8 cellular contexts compared by ENCODE assay signal in the genomic region with DNA sequence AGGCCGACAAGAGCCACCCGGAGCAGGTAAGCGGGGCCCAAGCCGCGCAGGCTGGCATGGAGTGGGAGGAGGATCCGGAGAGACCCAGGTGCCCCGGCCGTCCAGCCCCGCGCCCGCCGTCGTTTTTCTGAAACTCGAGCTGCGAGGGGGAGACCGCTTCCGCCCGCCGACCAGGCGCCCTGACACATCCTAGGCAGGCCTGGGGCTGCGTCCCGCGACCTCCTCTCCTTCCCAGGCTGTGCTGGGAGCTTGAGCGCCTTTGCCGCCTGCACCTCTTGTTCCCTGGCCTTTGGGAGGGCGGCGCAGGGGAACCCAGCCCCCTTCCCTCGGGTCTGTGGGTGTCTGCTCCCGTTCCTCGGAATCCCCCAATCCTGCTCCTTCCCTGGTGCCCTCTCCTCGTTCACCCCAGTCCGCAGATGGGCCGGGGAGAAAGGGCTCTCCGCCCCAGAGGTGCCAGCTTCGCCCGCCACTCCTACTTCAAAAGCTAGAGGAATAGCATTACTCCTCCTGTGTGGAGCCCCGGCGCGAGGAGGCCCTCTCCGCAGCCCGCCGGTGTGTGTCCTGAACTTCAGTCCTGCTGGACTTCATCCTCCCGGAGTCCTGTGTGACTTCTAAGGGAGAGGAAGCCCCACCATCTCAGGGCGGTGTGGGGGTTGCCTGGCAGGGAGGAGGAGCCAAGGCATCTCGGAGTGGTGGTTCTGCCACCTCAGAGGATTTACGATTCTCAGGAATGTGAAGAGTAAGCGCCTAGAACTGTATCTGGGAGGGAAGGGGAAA. TPM values are rescaled to one million over a fixed set of nuclear protein-coding genes. Genes with fewer than 3 reads are reported as not detected.
DNase-seq lines count a peak whose midpoint lies in the region; ATAC-seq and TF ChIP-seq lines count a peak whose summit lies in the region.

No MANE protein-coding gene starts in this region.

- H3K9me3 ChIP-seq in ES-I3 (ENCODE audit: control insufficient read depth, insufficient read depth, low read length) = no peaks in the 10 kb centered on the region
- no peaks in the 10 kb centered on the region for H3K9me3 ChIP-seq in SK-N-SH
- H3K9me3 ChIP-seq in thoracic aorta = no peaks in the 10 kb centered on the region

- H3K4me2 ChIP-seq in SK-N-SH = peak overlapping the region; percentile 99

- no peaks in the 10 kb centered on the region for H4K20me1 ChIP-seq in SK-N-SH (ENCODE audit: insufficient read depth)

- peak overlapping the region; percentile 94; the same call in 1 of the 2 replicates for H2AFZ ChIP-seq in SK-N-SH (ENCODE audit: low read depth)

- H3K4me3 ChIP-seq in SK-N-SH (ENCODE audit: low read depth in 2 of 2, low read length in 1 of 2) = peak overlapping the region; percentile 90 to 97
- H3K4me3 ChIP-seq in thoracic aorta = peak overlapping the region; percentile 98

- no peaks in the 10 kb centered on the region for H3K27me3 Mint-ChIP-seq in memory B cell

- WGBS in SK-N-SH (ENCODE audit: low lambda C conversion rate) = 41% methylated on average over 35 of the region's 47 CpGs

- POLR2A ChIA-PET in SK-N-SH (lab: Yijun Ruan, JAX) = interaction anchor here (1.0 to 2.4 kb wide), 8 partner anchors 8 to 124 kb away, joined by 3 to 19 read pairs (median 5); a partner anchor contains a TSS

- H3K36me3 ChIP-seq in ES-I3 (ENCODE audit: insufficient read depth, low read length) = no peaks in the 10 kb centered on the region
- no peaks in the 10 kb centered on the region for H3K36me3 ChIP-seq in SK-N-SH (replicated peaks in 1 of 2; ENCODE audit: control insufficient read depth in 1 of 2, insufficient read depth in 2 of 2, low read length in 1 of 2)
- H3K36me3 ChIP-seq in thoracic aorta = no peaks in the 10 kb centered on the region

- TF ChIP-seq CTCF in SK-N-SH (IDR thresholded peaks at IDR 0.05) = no peak
- TF ChIP-seq CTCF in thoracic aorta (IDR thresholded peaks at IDR 0.05) = no peak

- DNase-seq in SK-N-SH (peak; percentile 74), caudate nucleus (lab: John Stamatoyannopoulos, UW) (no peak), memory B cell (ENCODE audit: low spot score in 2 of 2) (no peak), thoracic aorta (ENCODE audit: low spot score) (no peak), NCI-H510A treated with DMSO at 0.1 percent for 48 hours (lab: John Stamatoyannopoulos, UW) (no peak)

- peaks cover 40% of the 10 kb centered on the region for H3K4me1 ChIP-seq in ES-I3 (ENCODE audit: insufficient read depth, low read length)
- peaks cover 0 to 29% of the 10 kb centered on the region in 2 experiments; a peak in 1 of 4 replicates for H3K4me1 ChIP-seq in SK-N-SH (ENCODE audit: control insufficient read depth in 1 of 2, insufficient read depth in 2 of 2, low read depth in 1 of 2, low read length in 1 of 2)
- H3K4me1 ChIP-seq in thoracic aorta (ENCODE audit: control insufficient read depth in 1 of 2, low read depth in 2 of 2) = peaks cover 11 to 34% of the 10 kb centered on the region in 2 donors

- peak; percentile 13 for ATAC-seq in HG02840 (IDR thresholded peaks at IDR 0.05; ENCODE audit: low FRiP score, unreplicated experiment)
- peak; percentile 1 for ATAC-seq in memory B cell (ENCODE audit: low read depth)
- ATAC-seq in thoracic aorta (ENCODE audit: insufficient number of reproducible peaks, low FRiP score, low read depth) = no peak
- no peak for ATAC-seq in GM19463 (IDR thresholded peaks at IDR 0.05; ENCODE audit: unreplicated experiment)

- peaks cover 16% of the 10 kb centered on the region for H3K79me2 ChIP-seq in SK-N-SH (ENCODE audit: insufficient read depth)

- H3K27me3 ChIP-seq in SK-N-SH (ENCODE audit: insufficient read depth) (no peaks in the 10 kb centered on the region), thoracic aorta (replicated peaks; ENCODE audit: insufficient read depth) (no peaks in the 10 kb centered on the region)

- H3K4me3 Mint-ChIP-seq in memory B cell = peak overlapping the region; percentile 96

- H3K27ac ChIP-seq in SK-N-SH (ENCODE audit: low read depth in 2 of 2, low read length in 1 of 2) (peak overlapping the region in 1 of 2 experiments; percentile 77; a peak in 1 of 4 replicates), caudate nucleus (ENCODE audit: low read depth, low read length) (peak overlapping the region; percentile 73), thoracic aorta (peak overlapping the region; percentile 70 to 85)

- no peaks in the 10 kb centered on the region for H3K9me3 Mint-ChIP-seq in memory B cell

- no peak for TF ChIP-seq EP300 in SK-N-SH (IDR thresholded peaks at IDR 0.05; ENCODE audit: borderline replicate concordance in 1 of 2, low read depth in 1 of 2, low read length in 1 of 2)

- peak overlapping the region; percentile 90 for H3K27ac Mint-ChIP-seq in memory B cell

- CTCF ChIA-PET in SK-N-SH (lab: Yijun Ruan, JAX) = interaction anchor here (0.6 to 21.6 kb wide), 13 partner anchors 13 to 217 kb away, joined by 3 to 1361 read pairs (median 4); a partner anchor contains a TSS

- H3K9ac ChIP-seq in ES-I3 (ENCODE audit: low read depth, low read length) (peak overlapping the region; percentile 93), SK-N-SH (peak overlapping the region; percentile 73)

- TF ChIP-seq RAD21 in SK-N-SH (IDR thresholded peaks at IDR 0.05; ENCODE audit: low read length) = no peak

- no peaks in the 10 kb centered on the region for H3K9me2 ChIP-seq in SK-N-SH

- peaks cover 14% of the 10 kb centered on the region for H3F3A ChIP-seq in SK-N-SH (replicated peaks; ENCODE audit: insufficient read depth)

- peaks cover 44% of the 10 kb centered on the region for H3K4me1 Mint-ChIP-seq in memory B cell

- peaks cover 8% of the 10 kb centered on the region for H3K36me3 Mint-ChIP-seq in memory B cell

TF ChIP-seq in SK-N-SH, 30 proteins besides CTCF, POLR2A, EP300 and RAD21:
- TF ChIP-seq NFIC (IDR thresholded peaks at IDR 0.05; ENCODE audit: borderline replicate concordance) (no peak), RCOR1 (IDR thresholded peaks at IDR 0.05; ENCODE audit: low read length) (no peak), GABPA (IDR thresholded peaks at IDR 0.05; ENCODE audit: low read depth) (no peak), SMC3 (IDR thresholded peaks at IDR 0.05; ENCODE audit: low read depth, low read length) (no peak), NRF1 (IDR thresholded peaks at IDR 0.05; ENCODE audit: low read depth, low read length) (no peak), FOXJ3 (CRISPR knock-in tag; IDR thresholded peaks at IDR 0.05) (no peak), FOXM1 (IDR thresholded peaks at IDR 0.05; ENCODE audit: low read depth) (no peak), JUND (IDR thresholded peaks at IDR 0.05) (no peak)
- TF ChIP-seq, protein P1, sequence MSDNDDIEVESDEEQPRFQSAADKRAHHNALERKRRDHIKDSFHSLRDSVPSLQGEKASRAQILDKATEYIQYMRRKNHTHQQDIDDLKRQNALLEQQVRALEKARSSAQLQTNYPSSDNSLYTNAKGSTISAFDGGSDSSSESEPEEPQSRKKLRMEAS (IDR thresholded peaks at IDR 0.05; ENCODE audit: low read depth) = no peak

RNA-seq across cellular contexts. Expression of a gene that starts 1.0 kb away (rescaled TPM):
- polyA plus RNA-seq in SK-N-SH (2012; rRNA removed) = 26.9 and 40.1 TPM in 2 replicates
- 23.7 and 29.2 TPM in 2 replicates for polyA plus RNA-seq in SK-N-SH (2012; cell fraction: cytosol; rRNA removed)
- 21.2 and 25.9 TPM in 2 replicates for polyA plus RNA-seq in SK-N-SH (2012; cell fraction: nucleus; rRNA removed)
- 10 to 100 TPM; 23.2 to 32.8 TPM for total RNA-seq in thoracic aorta

RNA-seq across cellular contexts. Expression of a gene that starts 12.4 kb away (rescaled TPM):
- 0.13 and 0.25 TPM in 2 replicates for polyA plus RNA-seq in SK-N-SH (2012; rRNA removed)
- polyA plus RNA-seq in SK-N-SH (2012; cell fraction: cytosol; rRNA removed) = 0.09 and 0.12 TPM in 2 replicates
- 0.26 and 0.31 TPM in 2 replicates for polyA plus RNA-seq in SK-N-SH (2012; cell fraction: nucleus; rRNA removed)
- total RNA-seq in thoracic aorta = 1 to 10 TPM; 2.2 to 3.2 TPM

RNA-seq across cellular contexts. Expression of a gene that starts 26.7 kb away (rescaled TPM):
- 117 and 190 TPM in 2 replicates for polyA plus RNA-seq in SK-N-SH (2012; rRNA removed)
- 38.1 and 64.6 TPM in 2 replicates for polyA plus RNA-seq in SK-N-SH (2012; cell fraction: cytosol; rRNA removed)
- polyA plus RNA-seq in SK-N-SH (2012; cell fraction: nucleus; rRNA removed) = 744 and 872 TPM in 2 replicates
- 10 to 100 TPM; 37.1 to 39.4 TPM for total RNA-seq in thoracic aorta

RNA-seq across cellular contexts. Expression of a gene that starts 36.7 kb away (rescaled TPM):
- polyA plus RNA-seq in SK-N-SH (2012; rRNA removed) = not detected in 2 replicates
- polyA plus RNA-seq in SK-N-SH (2012; cell fraction: cytosol; rRNA removed) = not detected in 2 replicates
- polyA plus RNA-seq in SK-N-SH (2012; cell fraction: nucleus; rRNA removed) = not detected in 2 replicates
- 1 to 10 TPM in 1 of 2 donors, not detected in 1; 2.3 TPM for total RNA-seq in thoracic aorta

Comparison
In these comparisons a context has a peak if more than half of its experiments do, and no peak if none do; other contexts are left out.
1. ATAC-seq: peak in HG02840 (single experiment) and memory B cell (single experiment); none in thoracic aorta (single experiment) and GM19463 (single experiment).